ENCODE assay signal across 22 cellular contexts in genomic region chr2:191790737-191791136, GRCh38. TPM values are rescaled to one million over a fixed set of nuclear protein-coding genes. Genes with fewer than 3 reads are reported as not detected.
A peak's percentile ranks its signal among the peaks of the same experiment; 100 is the strongest.
DNase-seq lines count a peak whose midpoint lies in the region; TF ChIP-seq lines count a peak whose summit lies in the region.
"Had no signal": no experiment of that assay in that cellular context is flagged by ENCODE, and none has a peak within 500 bp of the region (broad histone marks: within the 10 kb centered on the region; RNA-seq: fewer than 3 reads in every experiment).

No MANE protein-coding gene starts in this region.

- no peaks in the 10 kb centered on the region for H4K20me1 ChIP-seq in fibroblast of lung (ENCODE audit: control insufficient read depth, extremely low read depth, insufficient read depth, low read length)

- H2AFZ ChIP-seq in fibroblast of lung (ENCODE audit: low read length), result no peak overlapping the region

- H3K9me3 ChIP-seq in adipocyte (ENCODE audit: control insufficient read depth, low read length) (no peaks in the 10 kb centered on the region), fibroblast of lung (ENCODE audit: control insufficient read depth, insufficient read depth, low read depth, low read length) (no peaks in the 10 kb centered on the region)
- H3K9me3 ChIP-seq: BE2C, Caco-2 had no signal

- peak; percentile 5 for DNase-seq in AG08396 (ENCODE audit: low spot score)
- DNase-seq in adipocyte (ENCODE audit: low read depth), result peak; percentile 59
- peak; percentile 18 to 36 for DNase-seq in fibroblast of lung (ENCODE audit: low read depth in 2 of 2)
- DNase-seq in skeletal muscle cell (ENCODE audit: low read depth), result peak; percentile 61
- no peak for DNase-seq in stimulated activated CD4-positive, alpha-beta T cell treated with anti-CD3 and anti-CD28 coated beads, Interleukin-1b, Interleukin-23, amount 100 ng/mL, for 48 hours
- no peak for DNase-seq in NCI-H2029 treated with DMSO at 0.1 percent for 48 hours (lab: John Stamatoyannopoulos, UW)
- DNase-seq in pons (ENCODE audit: low spot score), result no peak
- DNase-seq in NCI-H526 treated with DMSO at 0.1 percent for 48 hours (lab: John Stamatoyannopoulos, UW), result no peak
- DNase-seq: 8988T; BE2C; Caco-2; CD4-positive, CD25-positive, alpha-beta regulatory T cell; DMS153; GDM1; H7; NCI-H1105; NCI-H1694; NCI-H510A; NCI-H774; PC-3; RPMI8226; SIG-M5 had no signal

- H3K27ac ChIP-seq in fibroblast of lung (ENCODE audit: insufficient read depth, low read length), result no peak overlapping the region

- H3K9ac ChIP-seq in adipocyte (ENCODE audit: low read length) (peak overlapping the region; percentile 50), fibroblast of lung (ENCODE audit: insufficient read depth, low read length) (no peak overlapping the region)

- H3K4me1 ChIP-seq in adipocyte (ENCODE audit: control insufficient read depth, insufficient read depth, low read length), result peaks cover 43% of the 10 kb centered on the region
- no peaks in the 10 kb centered on the region for H3K4me1 ChIP-seq in fibroblast of lung (ENCODE audit: control insufficient read depth, extremely low read depth, insufficient read depth, low read length)
- H3K4me1 ChIP-seq: BE2C, Caco-2 had no signal

- H3K36me3 ChIP-seq in adipocyte (ENCODE audit: control insufficient read depth, insufficient read depth, low read length, severe bottlenecking) (no peaks in the 10 kb centered on the region), fibroblast of lung (ENCODE audit: control insufficient read depth, insufficient read depth, low read length) (no peaks in the 10 kb centered on the region)
- H3K36me3 ChIP-seq: BE2C had no signal

- no peak for TF ChIP-seq CTCF in fibroblast of lung (conservative IDR thresholded peaks at IDR 0.05 in 1 of 2, IDR thresholded peaks at IDR 0.05 in 1 of 2; ENCODE audit: low read depth in 1 of 2, low read length in 2 of 2)

- H3K4me3 ChIP-seq in adipocyte (ENCODE audit: low read length), result peak overlapping the region; percentile 53
- H3K4me3 ChIP-seq in fibroblast of lung (replicated peaks in 1 of 4; ENCODE audit: control extremely low read depth in 1 of 4, insufficient read depth in 1 of 4, low read depth in 3 of 4, low read length in 4 of 4), result no peak overlapping the region
- no peak overlapping the region for H3K4me3 ChIP-seq in skeletal muscle cell (ENCODE audit: low read depth, low read length)

- no peak overlapping the region for H3K4me2 ChIP-seq in fibroblast of lung (ENCODE audit: extremely low read depth, insufficient read depth, low read length)

- H3K79me2 ChIP-seq in fibroblast of lung (ENCODE audit: control insufficient read depth, insufficient read depth, low read length), result no peaks in the 10 kb centered on the region

- H3K27me3 ChIP-seq in adipocyte (replicated peaks; ENCODE audit: control insufficient read depth, insufficient read depth, low read length) (no peaks in the 10 kb centered on the region), fibroblast of lung (ENCODE audit: control insufficient read depth, insufficient read depth, low read length) (no peaks in the 10 kb centered on the region)
- H3K27me3 ChIP-seq: BE2C had no signal

RNA-seq across cellular contexts. Expression of gene CAVIN2, which starts 56.2 kb away (rescaled TPM):
- 12.6 and 28.1 TPM in 2 replicates for total RNA-seq in fibroblast of lung
- polyA plus RNA-seq in fibroblast of lung, result 25.1 and 26.4 TPM in 2 replicates
- 23.0 TPM in 2 replicates for polyA plus RNA-seq in fibroblast of lung (2012)
- 14.7 and 15.2 TPM in 2 replicates for polyA minus RNA-seq in fibroblast of lung (ENCODE audit: low replicate concordance)
- total RNA-seq: Caco-2 had no signal
- polyA plus RNA-seq: CD4-positive, CD25-positive, alpha-beta regulatory T cell had no signal

Comparison
In these comparisons a context has a peak if more than half of its experiments do, and no peak if none do; other contexts are left out.
1. DNase-seq: peak in AG08396 (single experiment), adipocyte (single experiment), fibroblast of lung (2 of 2) and skeletal muscle cell (single experiment); none in stimulated activated CD4-positive, alpha-beta T cell treated with anti-CD3 and anti-CD28 coated beads, Interleukin-1b, Interleukin-23, amount 100 ng/mL, for 48 hours (single experiment), NCI-H2029 treated with DMSO at 0.1 percent for 48 hours (single experiment), pons (single experiment) and NCI-H526 treated with DMSO at 0.1 percent for 48 hours (single experiment).